Comparison of ENCODE assay signal across 16 cellular contexts in genomic region chr19:19480688-19481087, GRCh38. TPM values are rescaled to one million over a fixed set of nuclear protein-coding genes. Genes with fewer than 3 reads are reported as not detected.
DNase-seq lines count a peak whose midpoint lies in the region; ATAC-seq and TF ChIP-seq lines count a peak whose summit lies in the region.
"Had no signal": no experiment of that assay in that cellular context is flagged by ENCODE, and none has a peak within 500 bp of the region (broad histone marks: within the 10 kb centered on the region; RNA-seq: fewer than 3 reads in every experiment).

No MANE protein-coding gene starts in this region.

- ATAC-seq in activated T-cell treated with anti-CD3 and anti-CD28 coated beads, Interleukin-2, amount 50 U/mL, for 4 hours, result peak; percentile 71 to 75
- no peak for ATAC-seq in stimulated activated naive B cell treated with anti-CD40 and anti-IgM and Interleukin-4, amounts not matched to agents 10 μg/mL and 1 μg/mL and 100 μg/mL, for 72 hours (replicated peaks)
- no peak for ATAC-seq in HG03135 (IDR thresholded peaks at IDR 0.05; ENCODE audit: unreplicated experiment)
- ATAC-seq: gastroesophageal sphincter, upper lobe of right lung had no signal

- peaks cover 63% of the 10 kb centered on the region for H3K4me1 Mint-ChIP-seq in activated T-cell treated with anti-CD3 and anti-CD28 coated beads, Interleukin-2, amount 50 U/mL, for 4 hours (ENCODE audit: low read depth)
- H3K4me1 Mint-ChIP-seq in IgD-negative memory B cell, result peaks cover 10 to 27% (median 17%) of the 10 kb centered on the region in 3 donors
- H3K4me1 Mint-ChIP-seq in stimulated activated naive B cell treated with anti-CD40 and anti-IgM and Interleukin-4, amounts not matched to agents 10 μg/mL and 1 μg/mL and 100 μg/mL, for 72 hours, result peaks cover 39 to 59% of the 10 kb centered on the region in 2 donors

- H3K9me3 Mint-ChIP-seq in activated T-cell treated with anti-CD3 and anti-CD28 coated beads, Interleukin-2, amount 50 U/mL, for 4 hours, result no peaks in the 10 kb centered on the region
- H3K9me3 Mint-ChIP-seq in IgD-negative memory B cell, result no peaks in the 10 kb centered on the region
- no peaks in the 10 kb centered on the region for H3K9me3 Mint-ChIP-seq in stimulated activated naive B cell treated with anti-CD40 and anti-IgM and Interleukin-4, amounts not matched to agents 10 μg/mL and 1 μg/mL and 100 μg/mL, for 72 hours

- TF ChIP-seq CTCF in astrocyte of the cerebellum (IDR thresholded peaks at IDR 0.05; ENCODE audit: low read depth, low read length, missing control alignments), result no peak

- H3K4me3 Mint-ChIP-seq in activated T-cell treated with anti-CD3 and anti-CD28 coated beads, Interleukin-2, amount 50 U/mL, for 4 hours, result no peak overlapping the region
- H3K4me3 Mint-ChIP-seq in IgD-negative memory B cell, result no peak overlapping the region
- no peak overlapping the region for H3K4me3 Mint-ChIP-seq in stimulated activated naive B cell treated with anti-CD40 and anti-IgM and Interleukin-4, amounts not matched to agents 10 μg/mL and 1 μg/mL and 100 μg/mL, for 72 hours

- DNase-seq in activated T-cell treated with anti-CD3 and anti-CD28 coated beads, Interleukin-2, amount 50 U/mL, for 4 hours, result no peak
- no peak for DNase-seq in activated T-cell treated with anti-CD3 and anti-CD28 coated beads, Interleukin-2, amount 50 U/mL, for 1 hour
- peak; percentile 41 for DNase-seq in astrocyte of the cerebellum (ENCODE audit: low read depth)
- DNase-seq in stimulated activated naive B cell treated with anti-CD40 and anti-IgM and Interleukin-4, amounts not matched to agents 10 μg/mL and 1 μg/mL and 100 μg/mL, for 72 hours, result no peak
- DNase-seq in AG08395 (ENCODE audit: low spot score), result no peak
- DNase-seq in cerebellar cortex (ENCODE audit: low spot score), result no peak
- DNase-seq: central memory CD4-positive, alpha-beta T cell; MM.1S; NCI-H2081 treated with DMSO at 0.1 percent for 48 hours; NK-92 treated with Interleukin-12 subunit alpha and Interleukin-12 subunit beta, amount 100 ng/mL, for 24 hours; SJCRH30; upper lobe of right lung had no signal

- in situ Hi-C loops in astrocyte of the cerebellum (cut with HindIII; ENCODE audit: low sequenced_read_pairs), result no loop called here

- no peaks in the 10 kb centered on the region for H3K27me3 Mint-ChIP-seq in activated T-cell treated with anti-CD3 and anti-CD28 coated beads, Interleukin-2, amount 50 U/mL, for 4 hours (ENCODE audit: low read depth)
- no peaks in the 10 kb centered on the region for H3K27me3 Mint-ChIP-seq in IgD-negative memory B cell
- no peaks in the 10 kb centered on the region for H3K27me3 Mint-ChIP-seq in stimulated activated naive B cell treated with anti-CD40 and anti-IgM and Interleukin-4, amounts not matched to agents 10 μg/mL and 1 μg/mL and 100 μg/mL, for 72 hours

- H3K4me3 ChIP-seq in astrocyte of the cerebellum (ENCODE audit: low read depth, low read length), result no peak overlapping the region
- H3K4me3 ChIP-seq: gastroesophageal sphincter, SJCRH30, upper lobe of right lung had no signal

- H3K36me3 Mint-ChIP-seq in activated T-cell treated with anti-CD3 and anti-CD28 coated beads, Interleukin-2, amount 50 U/mL, for 4 hours (ENCODE audit: insufficient read depth), result peaks cover 10% of the 10 kb centered on the region
- no peaks in the 10 kb centered on the region for H3K36me3 Mint-ChIP-seq in IgD-negative memory B cell
- peaks cover 15 to 40% of the 10 kb centered on the region in 2 donors for H3K36me3 Mint-ChIP-seq in stimulated activated naive B cell treated with anti-CD40 and anti-IgM and Interleukin-4, amounts not matched to agents 10 μg/mL and 1 μg/mL and 100 μg/mL, for 72 hours

- peak overlapping the region in 2 of 3 donors; percentile 76 to 82 for H3K27ac Mint-ChIP-seq in IgD-negative memory B cell
- H3K27ac Mint-ChIP-seq in stimulated activated naive B cell treated with anti-CD40 and anti-IgM and Interleukin-4, amounts not matched to agents 10 μg/mL and 1 μg/mL and 100 μg/mL, for 72 hours, result peak overlapping the region; percentile 37

RNA-seq across cellular contexts. Expression of gene TSSK6, which starts 34.7 kb away (rescaled TPM):
- 1 to 10 TPM; 3.6 to 3.8 (median 3.8) TPM for total RNA-seq in activated T-cell treated with anti-CD3 and anti-CD28 coated beads, Interleukin-2, amount 50 U/mL, for 4 hours
- 4.6 TPM for polyA plus RNA-seq in IgD-negative memory B cell

RNA-seq across cellular contexts. Expression of gene NDUFA13, which starts 35.3 kb away (rescaled TPM):
- total RNA-seq in activated T-cell treated with anti-CD3 and anti-CD28 coated beads, Interleukin-2, amount 50 U/mL, for 4 hours, result 100 to 1,000 TPM; 431 to 445 (median 436) TPM
- 324 TPM for polyA plus RNA-seq in IgD-negative memory B cell

RNA-seq across cellular contexts. Expression of gene YJEFN3, which starts 48.0 kb away (rescaled TPM):
- 10 to 100 TPM; 10.6 to 13.7 (median 13.4) TPM for total RNA-seq in activated T-cell treated with anti-CD3 and anti-CD28 coated beads, Interleukin-2, amount 50 U/mL, for 4 hours
- not detected for polyA plus RNA-seq in IgD-negative memory B cell

RNA-seq across cellular contexts. Expression of gene CILP2, which starts 57.4 kb away (rescaled TPM):
- total RNA-seq in activated T-cell treated with anti-CD3 and anti-CD28 coated beads, Interleukin-2, amount 50 U/mL, for 4 hours, result under 1 TPM; 0.13 to 0.19 (median 0.18) TPM
- not detected for polyA plus RNA-seq in IgD-negative memory B cell
- total RNA-seq: pulmonary artery endothelial cell had no signal

Comparison
In these comparisons a context has a peak if more than half of its experiments do, and no peak if none do; other contexts are left out.
1. ATAC-seq: peak in activated T-cell treated with anti-CD3 and anti-CD28 coated beads, Interleukin-2, amount 50 U/mL, for 4 hours (2 of 2); none in stimulated activated naive B cell treated with anti-CD40 and anti-IgM and Interleukin-4, amounts not matched to agents 10 μg/mL and 1 μg/mL and 100 μg/mL, for 72 hours (0 of 2) and HG03135 (single experiment).